16 cellular contexts compared by ENCODE assay signal in genomic region chr22:20018001-20018400, GRCh38. TPM values are rescaled to one million over a fixed set of nuclear protein-coding genes. Genes with fewer than 3 reads are reported as not detected.
DNase-seq lines count a peak whose midpoint lies in the region; ATAC-seq and TF ChIP-seq lines count a peak whose summit lies in the region.
"Had no signal": no experiment of that assay in that cellular context is flagged by ENCODE, and none has a peak within 500 bp of the region (broad histone marks: within the 10 kb centered on the region; RNA-seq: fewer than 3 reads in every experiment).

No MANE protein-coding gene starts in this region.

- no peak for ATAC-seq in activated T-cell treated with anti-CD3 and anti-CD28 coated beads, Interleukin-2, amount 50 U/mL, for 4 hours
- ATAC-seq in GM21526 (IDR thresholded peaks at IDR 0.05; ENCODE audit: low FRiP score, unreplicated experiment) (no peak), GM21423 (IDR thresholded peaks at IDR 0.05; ENCODE audit: unreplicated experiment) (no peak), GM19324 (IDR thresholded peaks at IDR 0.05; ENCODE audit: low FRiP score, unreplicated experiment) (no peak)
- ATAC-seq: heart left ventricle, right lobe of liver had no signal

- no peaks in the 10 kb centered on the region for H3K9me3 Mint-ChIP-seq in activated T-cell treated with anti-CD3 and anti-CD28 coated beads, Interleukin-2, amount 50 U/mL, for 4 hours
- H3K9me3 Mint-ChIP-seq in activated CD4-positive, alpha-beta memory T cell treated with anti-CD3 and anti-CD28 coated beads for 36 hours, result no peaks in the 10 kb centered on the region
- H3K9me3 Mint-ChIP-seq in endothelial cell (ENCODE audit: unreplicated experiment), result no peaks in the 10 kb centered on the region

- H3K4me3 Mint-ChIP-seq in activated T-cell treated with anti-CD3 and anti-CD28 coated beads, Interleukin-2, amount 50 U/mL, for 4 hours, result peak overlapping the region; percentile 86
- H3K4me3 Mint-ChIP-seq in activated CD4-positive, alpha-beta memory T cell treated with anti-CD3 and anti-CD28 coated beads for 36 hours, result peak overlapping the region; percentile 45
- peak overlapping the region; percentile 84 for H3K4me3 Mint-ChIP-seq in endothelial cell (ENCODE audit: unreplicated experiment)

- no peaks in the 10 kb centered on the region for H3K36me3 Mint-ChIP-seq in activated T-cell treated with anti-CD3 and anti-CD28 coated beads, Interleukin-2, amount 50 U/mL, for 4 hours (ENCODE audit: insufficient read depth)
- no peaks in the 10 kb centered on the region for H3K36me3 Mint-ChIP-seq in activated CD4-positive, alpha-beta memory T cell treated with anti-CD3 and anti-CD28 coated beads for 36 hours
- no peaks in the 10 kb centered on the region for H3K36me3 Mint-ChIP-seq in endothelial cell (ENCODE audit: low read depth, unreplicated experiment)

- CTCF ChIA-PET in activated CD4-positive, alpha-beta memory T cell treated with anti-CD3 and anti-CD28 coated beads for 36 hours (lab: Charles Lee), result interaction anchor here (1.1 kb wide), 1 partner anchor 48 kb away, joined by 3 read pairs; no protein-coding TSS in a partner anchor

- no peaks in the 10 kb centered on the region for H3K27me3 Mint-ChIP-seq in activated T-cell treated with anti-CD3 and anti-CD28 coated beads, Interleukin-2, amount 50 U/mL, for 4 hours (ENCODE audit: low read depth)
- peaks cover 2% of the 10 kb centered on the region for H3K27me3 Mint-ChIP-seq in activated CD4-positive, alpha-beta memory T cell treated with anti-CD3 and anti-CD28 coated beads for 36 hours
- peaks cover 14% of the 10 kb centered on the region for H3K27me3 Mint-ChIP-seq in endothelial cell (ENCODE audit: unreplicated experiment)

- no peak overlapping the region for H3K27ac Mint-ChIP-seq in activated CD4-positive, alpha-beta memory T cell treated with anti-CD3 and anti-CD28 coated beads for 36 hours
- H3K27ac Mint-ChIP-seq in endothelial cell (ENCODE audit: unreplicated experiment), result no peak overlapping the region

- no peak for TF ChIP-seq CTCF in endothelial cell (IDR thresholded peaks at IDR 0.05; ENCODE audit: unreplicated experiment)

- peaks cover 30% of the 10 kb centered on the region for H3K4me1 Mint-ChIP-seq in activated T-cell treated with anti-CD3 and anti-CD28 coated beads, Interleukin-2, amount 50 U/mL, for 4 hours (ENCODE audit: low read depth)
- peaks cover 24% of the 10 kb centered on the region for H3K4me1 Mint-ChIP-seq in activated CD4-positive, alpha-beta memory T cell treated with anti-CD3 and anti-CD28 coated beads for 36 hours (ENCODE audit: low read depth)
- peaks cover 9% of the 10 kb centered on the region for H3K4me1 Mint-ChIP-seq in endothelial cell (ENCODE audit: unreplicated experiment)

- DNase-seq in activated T-cell treated with anti-CD3 and anti-CD28 coated beads, Interleukin-2, amount 50 U/mL, for 4 hours, result no peak
- DNase-seq in activated T-cell treated with anti-CD3 and anti-CD28 coated beads, Interleukin-2, amount 50 U/mL, for 48 hours, result no peak
- no peak for DNase-seq in activated CD4-positive, alpha-beta memory T cell treated with anti-CD3 and anti-CD28 coated beads for 36 hours
- DNase-seq in endothelial cell (ENCODE audit: low spot score), result no peak
- peak; percentile 50 for DNase-seq in posterior vena cava (ENCODE audit: low spot score)
- DNase-seq: ACHN; adrenal gland; caudate nucleus; effector CD8-positive, alpha-beta T cell; NCI-H1694 treated with DMSO at 0.1 percent for 48 hours; nucleus accumbens had no signal

- POLR2A ChIA-PET in activated CD4-positive, alpha-beta memory T cell treated with anti-CD3 and anti-CD28 coated beads for 36 hours (lab: Charles Lee), result no interaction called here

- intact Hi-C loops in activated CD4-positive, alpha-beta memory T cell treated with anti-CD3 and anti-CD28 coated beads for 36 hours (cut with micrococcal nuclease), result no loop called here
- intact Hi-C loops in posterior vena cava (cut with DNase I), result no loop called here

RNA-seq across cellular contexts. Expression of gene ARVCF, which starts 1.4 kb away (rescaled TPM):
- 1 to 10 TPM; 2.3 to 3.6 (median 2.8) TPM for total RNA-seq in activated T-cell treated with anti-CD3 and anti-CD28 coated beads, Interleukin-2, amount 50 U/mL, for 4 hours
- 1 to 10 TPM; 1.5 to 2.4 TPM for total RNA-seq in activated CD4-positive, alpha-beta memory T cell treated with anti-CD3 and anti-CD28 coated beads for 36 hours
- 67.3 TPM for total RNA-seq in endothelial cell (ENCODE audit: unreplicated experiment)
- 10 to 100 TPM; 20.1 to 21.3 TPM for total RNA-seq in posterior vena cava

RNA-seq across cellular contexts. Expression of gene TANGO2, which starts 2.9 kb away (rescaled TPM):
- 10 to 100 TPM; 23.1 to 26.8 (median 25.3) TPM for total RNA-seq in activated T-cell treated with anti-CD3 and anti-CD28 coated beads, Interleukin-2, amount 50 U/mL, for 4 hours
- 10 to 100 TPM; 20.7 to 23.6 TPM for total RNA-seq in activated CD4-positive, alpha-beta memory T cell treated with anti-CD3 and anti-CD28 coated beads for 36 hours
- total RNA-seq in endothelial cell (ENCODE audit: unreplicated experiment), result 15.3 TPM
- 10 to 100 TPM; 28.4 to 31.1 TPM for total RNA-seq in posterior vena cava

Comparison
In these comparisons a context has a peak if more than half of its experiments do, and no peak if none do; other contexts are left out.
1. RNA of gene ARVCF, which starts 1.4 kb away (total RNA-seq): 67.3 TPM in endothelial cell (single experiment) and 20.1 to 21.3 TPM in posterior vena cava; 2.3 to 3.6 TPM in activated T-cell treated with anti-CD3 and anti-CD28 coated beads, Interleukin-2, amount 50 U/mL, for 4 hours and 1.5 to 2.4 TPM in activated CD4-positive, alpha-beta memory T cell treated with anti-CD3 and anti-CD28 coated beads for 36 hours; every median in the first group is over 4 times any median in the second.
2. Peak in every context shown above with its lines, with median percentiles within 50 percentile points of each other: H3K4me3 Mint-ChIP-seq.